Comparison of ENCODE assay signal across 1 cellular context in the genomic region with DNA sequence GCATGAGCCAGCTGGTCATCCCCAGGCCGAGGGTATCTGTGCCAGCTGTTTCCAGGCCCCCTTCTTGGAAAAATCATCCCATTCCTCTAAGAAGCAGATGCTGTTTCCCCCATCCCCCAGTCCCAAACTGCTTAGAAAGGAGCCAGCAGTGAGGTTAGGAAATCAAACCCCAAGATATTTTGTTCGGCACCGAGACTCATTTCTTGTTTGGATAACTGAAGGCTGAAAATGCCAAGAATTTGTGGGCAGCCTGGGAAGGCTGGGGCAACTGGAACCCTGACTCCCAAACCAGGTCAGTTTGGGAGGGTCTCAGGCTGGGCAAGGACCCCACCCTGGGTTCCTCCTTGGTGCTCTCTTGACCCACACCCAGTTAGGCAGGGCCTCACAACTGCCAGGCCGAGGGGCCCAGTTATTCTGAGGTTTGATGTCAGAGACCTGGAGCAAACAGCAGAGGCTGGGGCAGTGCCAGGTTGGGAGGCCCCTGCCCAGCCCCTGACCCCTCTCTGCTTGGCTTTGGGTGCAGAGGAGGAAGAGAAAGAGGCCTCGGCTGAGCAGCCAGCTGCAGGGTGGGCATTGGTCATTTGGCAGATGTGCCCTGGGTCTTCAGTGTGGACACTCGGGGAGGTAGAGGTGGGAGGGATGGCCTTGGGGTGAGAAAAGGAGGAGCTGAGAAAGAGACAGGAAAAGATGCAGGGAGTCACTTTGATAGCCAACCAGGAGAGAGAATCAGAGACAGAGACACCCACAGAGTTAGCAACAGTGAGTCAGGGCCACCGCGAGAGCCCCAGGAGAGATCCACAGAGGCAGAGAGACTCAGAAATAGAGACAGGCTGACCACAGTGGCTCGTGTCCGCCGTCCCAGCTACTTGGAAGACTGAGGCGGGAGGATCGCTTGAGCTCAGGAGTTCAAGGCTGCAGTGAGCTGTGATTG.
TF ChIP-seq lines count a peak whose summit lies in the region.

No MANE protein-coding gene starts in this region.

TF ChIP-seq in H1, 55 proteins besides CTCF, POLR2A, EP300 and RAD21:
- TF ChIP-seq HDAC6 (IDR thresholded peaks at IDR 0.05; ENCODE audit: low read depth, low read length) (no peak), NRF1 (IDR thresholded peaks at IDR 0.05; ENCODE audit: low read depth, low read length) (no peak), RBBP5 (IDR thresholded peaks at IDR 0.05; ENCODE audit: borderline replicate concordance, low read depth, low read length) (no peak), POU5F1 (IDR thresholded peaks at IDR 0.05; ENCODE audit: low read depth, low read length) (no peak), CTBP2 (IDR thresholded peaks at IDR 0.05; ENCODE audit: borderline replicate concordance, insufficient read depth, insufficient read length, low read length) (no peak), RNF2 (IDR thresholded peaks at IDR 0.05; ENCODE audit: borderline replicate concordance, low read depth, low read length, missing control alignments, poor library complexity, severe bottlenecking) (no peak), CBX5 (IDR thresholded peaks at IDR 0.05; ENCODE audit: low read depth, low read length) (no peak), BRCA1 (IDR thresholded peaks at IDR 0.05; ENCODE audit: low read depth, low read length) (no peak), SP4 (IDR thresholded peaks at IDR 0.05; ENCODE audit: low read length) (no peak), POLR2AphosphoS5 (IDR thresholded peaks at IDR 0.05; ENCODE audit: low read depth, low read length) (no peak), SUZ12 (IDR thresholded peaks at IDR 0.05; ENCODE audit: low read length) (no peak)
- TF ChIP-seq, protein P1, sequence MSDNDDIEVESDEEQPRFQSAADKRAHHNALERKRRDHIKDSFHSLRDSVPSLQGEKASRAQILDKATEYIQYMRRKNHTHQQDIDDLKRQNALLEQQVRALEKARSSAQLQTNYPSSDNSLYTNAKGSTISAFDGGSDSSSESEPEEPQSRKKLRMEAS (IDR thresholded peaks at IDR 0.05) = no peak
